19 cellular contexts compared by ENCODE assay signal in genomic region chr4:54218736-54219135, GRCh38. TPM values are rescaled to one million over a fixed set of nuclear protein-coding genes. Genes with fewer than 3 reads are reported as not detected.
"Had no signal": no experiment of that assay in that cellular context is flagged by ENCODE, and none has a peak within 500 bp of the region (broad histone marks: within the 10 kb centered on the region; RNA-seq: fewer than 3 reads in every experiment).

No MANE protein-coding gene starts in this region.

- H3K9me3 ChIP-seq: heart right ventricle, lower lobe of right lung, transverse colon had no signal

- H3K27ac ChIP-seq: brain microvascular endothelial cell, heart right ventricle, lower lobe of right lung, transverse colon had no signal

- DNase-seq: activated CD4-positive, alpha-beta memory T cell treated with anti-CD3 and anti-CD28 coated beads, Interleukin-2, amount 10 ng/mL, durations not matched to agents 7 days and 5 days; activated CD4-positive, alpha-beta T cell treated with anti-CD3 and anti-CD28 coated beads, Interleukin-2, amount 10 ng/mL, durations not matched to agents 24 days and 14 days; activated CD8-positive, alpha-beta memory T cell treated with anti-CD3 and anti-CD28 coated beads, Interleukin-2, amount 10 ng/mL, durations not matched to agents 7 days and 5 days; activated gamma-delta T cell; activated naive CD4-positive, alpha-beta T cell treated with anti-CD3 and anti-CD28 coated beads, Interleukin-2, amount 50 U/mL, for 16 hours; activated naive CD8-positive, alpha-beta T cell treated with anti-CD3 and anti-CD28 coated beads, Interleukin-2, amount 50 U/mL, for 24 hours; brain microvascular endothelial cell; effector CD4-positive, alpha-beta T cell; heart right ventricle; kidney; lower lobe of right lung; naive thymus-derived CD4-positive, alpha-beta T cell; small intestine; stimulated activated CD4-positive, alpha-beta T cell treated with anti-CD3 and anti-CD28 coated beads, Interleukin-15, amount 100 ng/mL, for 24 hours; stimulated activated CD8-positive, alpha-beta memory T cell treated with anti-CD3 and anti-CD28 coated beads, Interleukin-4, amount 100 ng/mL, for 48 hours; stimulated activated naive B cell treated with anti-CD40 and anti-IgM and Interleukin-4, amounts not matched to agents 10 μg/mL and 1 μg/mL and 100 μg/mL, for 72 hours; T-helper 17 cell; transverse colon had no signal

- H3K36me3 ChIP-seq: brain microvascular endothelial cell, heart right ventricle, lower lobe of right lung, transverse colon had no signal

- H3K27me3 ChIP-seq: brain microvascular endothelial cell had no signal

- H3K4me3 ChIP-seq: lower lobe of right lung, transverse colon had no signal

- FAIRE-seq: endometrium, kidney, small intestine had no signal

RNA-seq across cellular contexts. Expression of gene PDGFRA, which starts 10.4 kb away (rescaled TPM):
- total RNA-seq: activated CD8-positive, alpha-beta memory T cell treated with anti-CD3 and anti-CD28 coated beads, Interleukin-2, amount 10 ng/mL, durations not matched to agents 7 days and 5 days had no signal
- polyA plus RNA-seq: naive thymus-derived CD4-positive, alpha-beta T cell had no signal
